ENCODE assay signal across 23 cellular contexts in the genomic region with DNA sequence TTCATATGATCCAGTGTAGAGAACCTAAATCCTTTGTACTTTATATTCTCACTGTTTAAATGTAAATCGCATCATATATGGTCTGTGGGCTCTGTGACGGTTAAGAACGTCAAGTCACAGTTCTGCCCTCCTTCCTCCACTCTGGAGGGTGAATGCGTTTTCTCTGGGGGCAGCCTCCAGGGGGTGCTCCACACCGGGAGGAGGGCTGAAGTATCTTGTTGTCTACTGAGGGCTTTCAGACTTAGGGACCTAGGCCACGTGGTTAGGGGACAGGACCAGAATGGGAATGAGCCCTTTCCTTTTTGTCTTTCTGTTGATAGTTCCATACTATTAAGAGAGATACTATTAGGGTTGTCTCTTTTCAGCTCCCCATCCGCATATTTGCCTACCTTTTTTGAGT.
"Had no signal": no experiment of that assay in that cellular context is flagged by ENCODE, and none has a peak within 500 bp of the region (broad histone marks: within the 10 kb centered on the region; RNA-seq: fewer than 3 reads in every experiment).

No MANE protein-coding gene starts in this region.

- DNase-seq: colonic mucosa; dermis blood vessel endothelial cell; effector memory CD4-positive, alpha-beta T cell; erythroblast; esophagus squamous epithelium; hypothalamus; left cardiac atrium; left ventricle myocardium inferior; lower lobe of right lung; natural killer cell; right lobe of liver; small intestine; stimulated activated CD4-positive, alpha-beta T cell treated with anti-CD3 and anti-CD28 coated beads, Interleukin-15, amount 100 ng/mL, for 24 hours; stimulated activated CD4-positive, alpha-beta T cell treated with anti-CD3 and anti-CD28 coated beads, Interleukin-2, amount 100 ng/mL, for 48 hours; stimulated activated naive B cell treated with anti-CD40 and anti-IgM and Interleukin-4, amounts not matched to agents 10 μg/mL and 1 μg/mL and 100 μg/mL, for 72 hours; transverse colon; upper lobe of right lung; uterus had no signal

- H3K9me3 ChIP-seq: colonic mucosa, esophagus squamous epithelium, lower lobe of right lung, neutrophil, right lobe of liver, transverse colon, upper lobe of right lung, uterus had no signal

- H3K79me2 ChIP-seq: parathyroid adenoma had no signal

- ATAC-seq: left cardiac atrium; lower lobe of right lung; natural killer cell; right lobe of liver; stimulated activated naive B cell treated with anti-CD40 and anti-IgM and Interleukin-4, amounts not matched to agents 10 μg/mL and 1 μg/mL and 100 μg/mL, for 72 hours; upper lobe of right lung had no signal

- H3K36me3 ChIP-seq: colonic mucosa, esophagus squamous epithelium, left ventricle myocardium inferior, lower lobe of right lung, neutrophil, right lobe of liver, transverse colon, upper lobe of right lung, uterus had no signal

- FAIRE-seq: endometrium, frontal cortex, islet of Langerhans, small intestine had no signal

- H2AFZ ChIP-seq: parathyroid adenoma had no signal

- H3K4me1 ChIP-seq: colonic mucosa, esophagus squamous epithelium, left ventricle myocardium inferior, lower lobe of right lung, parathyroid adenoma, right lobe of liver, transverse colon, upper lobe of right lung, uterus had no signal

- H3K4me3 ChIP-seq: colonic mucosa, esophagus squamous epithelium, left ventricle myocardium inferior, lower lobe of right lung, right lobe of liver, transverse colon, upper lobe of right lung, uterus had no signal

- H3K9ac ChIP-seq: parathyroid adenoma had no signal

- H3K27ac ChIP-seq: colonic mucosa, esophagus squamous epithelium, left ventricle myocardium inferior, lower lobe of right lung, neutrophil, parathyroid adenoma, right lobe of liver, transverse colon, upper lobe of right lung, uterus had no signal

- H3K27me3 ChIP-seq: colonic mucosa, esophagus squamous epithelium, neutrophil, transverse colon, upper lobe of right lung, uterus had no signal
